Comparison of ENCODE assay signal across 17 cellular contexts in the genomic region with DNA sequence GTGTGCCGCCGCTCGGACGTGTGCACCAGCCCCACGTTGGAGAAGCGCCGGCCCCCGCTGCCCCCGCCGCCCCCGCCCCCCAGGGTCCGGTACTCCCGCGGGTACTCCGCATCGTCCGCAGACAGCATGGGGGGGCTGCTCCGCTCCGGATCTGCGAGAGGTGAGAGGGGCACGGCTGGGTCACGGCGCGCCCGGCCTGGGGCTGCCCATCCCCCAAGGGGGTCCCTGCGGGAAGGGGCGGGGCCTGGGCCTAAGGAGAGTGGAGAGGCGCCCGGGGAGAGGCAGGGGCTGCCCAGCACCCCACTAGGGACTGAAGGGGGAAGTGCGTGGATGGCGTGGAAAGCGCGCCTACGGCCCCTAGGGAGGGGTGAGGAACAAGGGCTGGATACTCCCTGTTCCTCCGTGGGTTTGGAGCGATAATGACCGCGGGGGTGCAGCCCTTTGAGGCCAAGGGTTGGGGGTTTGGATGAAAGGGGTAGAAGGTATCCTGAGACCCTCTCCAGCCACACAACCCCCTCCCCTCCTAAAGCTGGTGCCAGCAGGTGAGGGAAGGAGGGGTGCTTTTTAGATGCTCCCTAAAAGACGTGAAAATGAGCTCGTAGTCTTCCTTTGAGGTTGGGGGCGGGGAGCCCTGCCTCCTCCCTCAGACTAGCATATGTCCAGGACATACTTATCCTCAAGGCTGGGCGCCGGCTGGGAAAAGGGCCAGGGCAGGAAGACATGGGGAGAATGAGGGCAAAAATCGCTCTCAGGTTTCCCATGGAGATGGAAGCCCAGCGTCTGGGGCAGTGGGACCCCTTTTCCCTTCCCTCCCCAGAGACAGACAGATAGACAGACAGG. TPM values are rescaled to one million over a fixed set of nuclear protein-coding genes. Genes with fewer than 3 reads are reported as not detected.
DNase-seq lines count a peak whose midpoint lies in the region; ATAC-seq and TF ChIP-seq lines count a peak whose summit lies in the region.
"Had no signal": no experiment of that assay in that cellular context is flagged by ENCODE, and none has a peak within 500 bp of the region (broad histone marks: within the 10 kb centered on the region; RNA-seq: fewer than 3 reads in every experiment).

No MANE protein-coding gene starts in this region.

- H4K20me1 ChIP-seq in osteoblast (ENCODE audit: insufficient read depth, low read length) = peaks cover 3% of the 10 kb centered on the region

- H3K4me3 Mint-ChIP-seq in type B pancreatic cell = no peak overlapping the region
- H3K4me3 Mint-ChIP-seq: effector memory CD8-positive, alpha-beta T cell had no signal

- no peak overlapping the region for H3K4me2 ChIP-seq in osteoblast (ENCODE audit: insufficient read depth, low read length)

- no peaks in the 10 kb centered on the region for H3K36me3 Mint-ChIP-seq in type B pancreatic cell
- H3K36me3 Mint-ChIP-seq: activated naive CD4-positive, alpha-beta T cell treated with anti-CD3 and anti-CD28 coated beads, Interleukin-2, amount 50 U/mL, for 72 hours had no signal

- H3K4me1 Mint-ChIP-seq in type B pancreatic cell (ENCODE audit: unreplicated experiment) = peaks cover 12% of the 10 kb centered on the region

- H3K27me3 ChIP-seq in heart right ventricle (peaks cover 26 to 99% (median 73%) of the 10 kb centered on the region in 7 donors), vagina (peaks cover 5% of the 10 kb centered on the region), osteoblast (ENCODE audit: insufficient read depth, low read length) (peaks cover 58% of the 10 kb centered on the region)

- no peaks in the 10 kb centered on the region for H3K79me2 ChIP-seq in osteoblast (ENCODE audit: insufficient read depth, low read length)

- H3K4me3 ChIP-seq in heart right ventricle (peak overlapping the region in 8 of 10 donors; percentile 14 to 24 (median 18)), iPS-18c (ENCODE audit: insufficient read depth, low read depth, low read length) (peak overlapping the region; percentile 41), vagina (peak overlapping the region; percentile 5 to 13), osteoblast (ENCODE audit: insufficient read depth, low read length) (no peak overlapping the region)

- DNase-seq in heart right ventricle = no peak
- DNase-seq in Right ventricle myocardium superior = no peak
- peak; percentile 70 for DNase-seq in cerebellar cortex (ENCODE audit: low spot score)
- no peak for DNase-seq in vagina (ENCODE audit: extremely low spot score in 2 of 2)
- DNase-seq in type B pancreatic cell (ENCODE audit: extremely low spot score, unreplicated experiment) = no peak
- DNase-seq in COLO668 (lab: John Stamatoyannopoulos, UW; ENCODE audit: unreplicated experiment) = no peak
- DNase-seq in osteoblast (ENCODE audit: insufficient read length, low spot score, missing footprints) = no peak
- DNase-seq: activated CD4-positive, alpha-beta T cell treated with anti-CD3 and anti-CD28 coated beads for 4 hours; effector memory CD8-positive, alpha-beta T cell; GDM1; naive thymus-derived CD4-positive, alpha-beta T cell; NCI-H2029; T1000 had no signal

- no peak for TF ChIP-seq POLR2A in vagina (IDR thresholded peaks at IDR 0.05)

- WGBS in heart right ventricle, 2 donors = 7 to 9% methylated on average over 44 to 45 of the region's 45 CpGs

- peaks cover 8 to 17% (median 14%) of the 10 kb centered on the region in 9 donors for H3K4me1 ChIP-seq in heart right ventricle
- H3K4me1 ChIP-seq in vagina = peaks cover 13% of the 10 kb centered on the region
- H3K4me1 ChIP-seq in osteoblast (ENCODE audit: insufficient read depth, low read length) = peaks cover 6% of the 10 kb centered on the region
- H3K4me1 ChIP-seq: Caco-2 had no signal

- no peak overlapping the region for H3K27ac Mint-ChIP-seq in type B pancreatic cell
- H3K27ac Mint-ChIP-seq: activated naive CD4-positive, alpha-beta T cell treated with anti-CD3 and anti-CD28 coated beads, Interleukin-2, amount 50 U/mL, for 72 hours; effector memory CD8-positive, alpha-beta T cell; naive thymus-derived CD4-positive, alpha-beta T cell had no signal

- intact Hi-C loops in heart right ventricle (cut with DNase I) (loop anchor here in 1 of 10 donors (5.0 kb wide), 1 partner anchor 253 kb away; no protein-coding TSS in a partner anchor), Right ventricle myocardium superior (cut with DNase I) (no loop called here), vagina (cut with DNase I) (no loop called here)

- no peaks in the 10 kb centered on the region for H3K9me3 Mint-ChIP-seq in type B pancreatic cell
- H3K9me3 Mint-ChIP-seq: activated naive CD4-positive, alpha-beta T cell treated with anti-CD3 and anti-CD28 coated beads, Interleukin-2, amount 50 U/mL, for 72 hours; effector memory CD8-positive, alpha-beta T cell had no signal

- H3K9me3 ChIP-seq in heart right ventricle (no peaks in the 10 kb centered on the region), iPS-18c (ENCODE audit: control insufficient read depth, insufficient read depth, low read length) (peaks cover 2% of the 10 kb centered on the region), vagina (no peaks in the 10 kb centered on the region), osteoblast (ENCODE audit: low read depth, low read length) (no peaks in the 10 kb centered on the region)
- H3K9me3 ChIP-seq: Caco-2 had no signal

- no peak overlapping the region for H2AFZ ChIP-seq in osteoblast (ENCODE audit: low read length)

- H3K27ac ChIP-seq in heart right ventricle = no peak overlapping the region
- no peak overlapping the region for H3K27ac ChIP-seq in vagina
- no peak overlapping the region for H3K27ac ChIP-seq in osteoblast (ENCODE audit: low read depth, low read length)

- TF ChIP-seq CTCF in heart right ventricle (IDR thresholded peaks at IDR 0.05) (no peak), vagina (IDR thresholded peaks at IDR 0.05) (no peak), type B pancreatic cell (conservative IDR thresholded peaks at IDR 0.05) (no peak), osteoblast (IDR thresholded peaks at IDR 0.05; ENCODE audit: extremely low read depth, low read depth, low read length) (no peak)

- H3K27me3 Mint-ChIP-seq in type B pancreatic cell = peaks cover 71% of the 10 kb centered on the region

- ATAC-seq in heart right ventricle (no peak), Right ventricle myocardium superior (ENCODE audit: poor library complexity) (no peak)
- ATAC-seq: effector memory CD8-positive, alpha-beta T cell; naive thymus-derived CD4-positive, alpha-beta T cell had no signal

- no peaks in the 10 kb centered on the region for H3K36me3 ChIP-seq in heart right ventricle
- no peaks in the 10 kb centered on the region for H3K36me3 ChIP-seq in vagina
- no peaks in the 10 kb centered on the region for H3K36me3 ChIP-seq in osteoblast (ENCODE audit: insufficient read depth, low read length)

RNA-seq across cellular contexts. Expression of a gene that starts 26.9 kb away (rescaled TPM):
- 1 to 10 TPM in 8 of 10 donors, under 1 TPM in 2; 0.27 to 3.2 (median 1.3) TPM for total RNA-seq in heart right ventricle
- polyA plus RNA-seq in heart right ventricle = 1 to 10 TPM in 1 of 2 donors, under 1 TPM in 1; 0.29 to 1.2 TPM
- 2.3 TPM for total RNA-seq in Right ventricle myocardium superior
- total RNA-seq in vagina = 5.2 TPM
- 8.3 and 11.9 TPM in 2 replicates for total RNA-seq in type B pancreatic cell (ENCODE audit: low replicate concordance)
- total RNA-seq in osteoblast = not detected in 2 replicates
- total RNA-seq: M059J had no signal
- polyA plus RNA-seq: naive thymus-derived CD4-positive, alpha-beta T cell had no signal
